18 cellular contexts compared by ENCODE assay signal in the genomic region with DNA sequence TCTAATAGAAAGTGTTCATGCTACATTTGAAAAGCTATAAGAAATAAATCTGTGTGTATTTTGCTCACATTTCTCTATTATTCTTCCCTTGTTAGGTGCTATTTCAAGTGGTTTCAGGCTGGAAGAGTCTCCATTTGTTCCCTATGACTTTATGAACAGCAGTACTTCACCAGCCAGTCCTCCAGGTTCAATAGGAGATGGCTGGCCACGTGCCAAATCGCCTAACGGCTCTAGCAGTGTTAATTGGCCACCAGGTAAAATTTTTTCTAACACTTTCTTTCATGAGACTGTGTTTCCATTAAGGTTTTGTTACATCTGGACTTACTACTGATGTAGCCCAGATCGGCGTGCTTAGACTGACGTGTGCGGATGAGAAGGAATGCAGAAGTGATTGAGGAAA. TPM values are rescaled to one million over a fixed set of nuclear protein-coding genes. Genes with fewer than 3 reads are reported as not detected.
"Had no signal": no experiment of that assay in that cellular context is flagged by ENCODE, and none has a peak within 500 bp of the region (broad histone marks: within the 10 kb centered on the region; RNA-seq: fewer than 3 reads in every experiment).

No MANE protein-coding gene starts in this region.

- H3K9me3 ChIP-seq: ascending aorta, gastrocnemius medialis, tibial artery had no signal

- H3K9me3 Mint-ChIP-seq: activated CD4-positive, alpha-beta T cell treated with anti-CD3 and anti-CD28 coated beads, Interleukin-2, amount 10 ng/mL, durations not matched to agents 24 days and 14 days; activated CD8-positive, alpha-beta T cell treated with anti-CD3 and anti-CD28 coated beads for 36 hours; activated naive CD4-positive, alpha-beta T cell treated with anti-CD3 and anti-CD28 coated beads, Interleukin-2, amount 50 U/mL, for 24 hours; activated T-cell treated with anti-CD3 and anti-CD28 coated beads, Interleukin-2, amount 50 U/mL, for 4 hours; natural killer cell had no signal

- H3K27ac Mint-ChIP-seq: activated CD4-positive, alpha-beta T cell treated with anti-CD3 and anti-CD28 coated beads, Interleukin-2, amount 10 ng/mL, durations not matched to agents 24 days and 14 days; activated CD8-positive, alpha-beta T cell treated with anti-CD3 and anti-CD28 coated beads for 36 hours; activated naive CD4-positive, alpha-beta T cell treated with anti-CD3 and anti-CD28 coated beads, Interleukin-2, amount 50 U/mL, for 24 hours; natural killer cell had no signal

- H3K4me1 ChIP-seq: ascending aorta, gastrocnemius medialis, parathyroid adenoma, tibial artery had no signal

- H3K27ac ChIP-seq: ascending aorta, coronary artery, gastrocnemius medialis, parathyroid adenoma, tibial artery had no signal

- DNase-seq: activated CD4-positive, alpha-beta T cell treated with anti-CD3 and anti-CD28 coated beads, Interleukin-2, amount 10 ng/mL, durations not matched to agents 24 days and 14 days; activated CD8-positive, alpha-beta T cell treated with anti-CD3 and anti-CD28 coated beads for 36 hours; activated gamma-delta T cell; activated T-cell treated with anti-CD3 and anti-CD28 coated beads, Interleukin-2, amount 50 U/mL, for 4 hours; gastrocnemius medialis; kidney; natural killer cell; stimulated activated naive CD4-positive, alpha-beta T cell; T1000; tibial artery had no signal

- H3K27me3 Mint-ChIP-seq: activated CD4-positive, alpha-beta T cell treated with anti-CD3 and anti-CD28 coated beads, Interleukin-2, amount 10 ng/mL, durations not matched to agents 24 days and 14 days; activated CD8-positive, alpha-beta T cell treated with anti-CD3 and anti-CD28 coated beads for 36 hours; activated naive CD4-positive, alpha-beta T cell treated with anti-CD3 and anti-CD28 coated beads, Interleukin-2, amount 50 U/mL, for 24 hours had no signal

- H3K27me3 ChIP-seq: ascending aorta, gastrocnemius medialis, tibial artery had no signal

- H3K4me3 ChIP-seq: ascending aorta, coronary artery, gastrocnemius medialis, lung, tibial artery had no signal

- H3K4me1 Mint-ChIP-seq: activated CD4-positive, alpha-beta T cell treated with anti-CD3 and anti-CD28 coated beads, Interleukin-2, amount 10 ng/mL, durations not matched to agents 24 days and 14 days; activated naive CD4-positive, alpha-beta T cell treated with anti-CD3 and anti-CD28 coated beads, Interleukin-2, amount 50 U/mL, for 24 hours had no signal

- H3K4me3 Mint-ChIP-seq: activated CD4-positive, alpha-beta T cell treated with anti-CD3 and anti-CD28 coated beads, Interleukin-2, amount 10 ng/mL, durations not matched to agents 24 days and 14 days; activated CD8-positive, alpha-beta T cell treated with anti-CD3 and anti-CD28 coated beads for 36 hours; activated naive CD4-positive, alpha-beta T cell treated with anti-CD3 and anti-CD28 coated beads, Interleukin-2, amount 50 U/mL, for 24 hours; activated T-cell treated with anti-CD3 and anti-CD28 coated beads, Interleukin-2, amount 50 U/mL, for 4 hours; natural killer cell had no signal

- ATAC-seq: activated CD8-positive, alpha-beta T cell treated with anti-CD3 and anti-CD28 coated beads for 36 hours; activated T-cell treated with anti-CD3 and anti-CD28 coated beads, Interleukin-2, amount 50 U/mL, for 4 hours; esophagus mucosa; gastrocnemius medialis; left lobe of liver; natural killer cell; sciatic nerve had no signal

RNA-seq across cellular contexts. Expression of a gene that starts 30.7 kb away (rescaled TPM):
- total RNA-seq: activated CD4-positive, alpha-beta T cell treated with anti-CD3 and anti-CD28 coated beads, Interleukin-2, amount 10 ng/mL, durations not matched to agents 24 days and 14 days; ascending aorta; esophagus mucosa; sciatic nerve had no signal
